In genomic region chrX:118211891-118212816, GRCh38 we compare ENCODE assay signal across 11 cellular contexts.
DNase-seq lines count a peak whose midpoint lies in the region; ATAC-seq and TF ChIP-seq lines count a peak whose summit lies in the region.
"Had no signal": no experiment of that assay in that cellular context is flagged by ENCODE, and none has a peak within 500 bp of the region (broad histone marks: within the 10 kb centered on the region; RNA-seq: fewer than 3 reads in every experiment).

No MANE protein-coding gene starts in this region.

- H3K4me3 ChIP-seq in SJCRH30 (peak overlapping the region; percentile 36), Caco-2 (ENCODE audit: low read depth, low read length) (no peak overlapping the region)
- H3K4me3 ChIP-seq: skin epidermis, stomach had no signal

- H3K27ac ChIP-seq in SJCRH30 = peak overlapping the region; percentile 57
- H3K27ac ChIP-seq: skin epidermis, stomach had no signal

- no peaks in the 10 kb centered on the region for H3K9me3 Mint-ChIP-seq in Caco-2 (ENCODE audit: unreplicated experiment)
- no peaks in the 10 kb centered on the region for H3K9me3 Mint-ChIP-seq in natural killer cell treated with Interleukin-12 subunit alpha and Interleukin-12 subunit beta and Interleukin-15 and Interleukin-18, amount 100 ng/mL, for 72 hours
- H3K9me3 Mint-ChIP-seq: activated CD4-positive, alpha-beta T cell treated with anti-CD3 and anti-CD28 coated beads, Interleukin-2, amount 10 ng/mL, durations not matched to agents 7 days and 5 days had no signal

- H3K4me1 ChIP-seq in SJCRH30 (peaks cover 30% of the 10 kb centered on the region), Caco-2 (no peaks in the 10 kb centered on the region)

- no peaks in the 10 kb centered on the region for H3K27me3 Mint-ChIP-seq in Caco-2 (ENCODE audit: insufficient read depth, unreplicated experiment)
- H3K27me3 Mint-ChIP-seq in natural killer cell treated with Interleukin-12 subunit alpha and Interleukin-12 subunit beta and Interleukin-15 and Interleukin-18, amount 100 ng/mL, for 72 hours = no peaks in the 10 kb centered on the region

- H3K27me3 ChIP-seq in SJCRH30 (no peaks in the 10 kb centered on the region), Caco-2 (replicated peaks; ENCODE audit: control insufficient read depth, insufficient read depth, low read length) (no peaks in the 10 kb centered on the region)
- H3K27me3 ChIP-seq: stomach had no signal

- no TSS peak for BruUV-seq in Caco-2 (replicated peaks; lab: Mats Ljungman, UMichigan)

- H3K9me3 ChIP-seq in SJCRH30 (replicated peaks) = no peaks in the 10 kb centered on the region
- H3K9me3 ChIP-seq in Caco-2 = no peaks in the 10 kb centered on the region
- H3K9me3 ChIP-seq: stomach had no signal

- DNase-seq in SJCRH30 (peak; percentile 68 to 85), DMS114 treated with DMSO at 0.1 percent for 48 hours (lab: John Stamatoyannopoulos, UW; ENCODE audit: unreplicated experiment) (no peak), Caco-2 (no peak), NCI-H1105 treated with DMSO at 0.1 percent for 48 hours (lab: John Stamatoyannopoulos, UW) (no peak)
- DNase-seq in natural killer cell treated with Interleukin-12 subunit alpha and Interleukin-12 subunit beta and Interleukin-15 and Interleukin-18, amount 100 ng/mL, for 72 hours (ENCODE audit: low spot score) = no peak
- DNase-seq: activated CD4-positive, alpha-beta T cell treated with anti-CD3 and anti-CD28 coated beads, Interleukin-2, amount 10 ng/mL, durations not matched to agents 7 days and 5 days; stomach had no signal

- H3K36me3 ChIP-seq in SJCRH30 = no peaks in the 10 kb centered on the region
- H3K36me3 ChIP-seq in Caco-2 (ENCODE audit: control insufficient read depth, insufficient read depth, low read length) = no peaks in the 10 kb centered on the region
- H3K36me3 ChIP-seq: stomach had no signal

- H3K4me3 Mint-ChIP-seq in Caco-2 (ENCODE audit: unreplicated experiment) = no peak overlapping the region
- no peak overlapping the region for H3K4me3 Mint-ChIP-seq in natural killer cell treated with Interleukin-12 subunit alpha and Interleukin-12 subunit beta and Interleukin-15 and Interleukin-18, amount 100 ng/mL, for 72 hours
- H3K4me3 Mint-ChIP-seq: activated CD4-positive, alpha-beta T cell treated with anti-CD3 and anti-CD28 coated beads, Interleukin-2, amount 10 ng/mL, durations not matched to agents 7 days and 5 days had no signal

- no peaks in the 10 kb centered on the region for H3K4me1 Mint-ChIP-seq in Caco-2 (ENCODE audit: low read depth, unreplicated experiment)
- H3K4me1 Mint-ChIP-seq in natural killer cell treated with Interleukin-12 subunit alpha and Interleukin-12 subunit beta and Interleukin-15 and Interleukin-18, amount 100 ng/mL, for 72 hours (ENCODE audit: low read depth in 2 of 2) = peaks cover 7% of the 10 kb centered on the region in 2 donors

- intact Hi-C loops in Caco-2 (cut with micrococcal nuclease; ENCODE audit: unreplicated experiment) = no loop called here

- TF ChIP-seq CTCF in Caco-2 (IDR thresholded peaks at IDR 0.05; ENCODE audit: insufficient read depth in 1 of 2, low read depth in 1 of 2, low read length in 1 of 2, severe bottlenecking in 1 of 2, unreplicated experiment in 1 of 2) = no peak

- H3K36me3 Mint-ChIP-seq in Caco-2 (ENCODE audit: insufficient read depth, unreplicated experiment) = no peaks in the 10 kb centered on the region
- no peaks in the 10 kb centered on the region for H3K36me3 Mint-ChIP-seq in natural killer cell treated with Interleukin-12 subunit alpha and Interleukin-12 subunit beta and Interleukin-15 and Interleukin-18, amount 100 ng/mL, for 72 hours

- peak; percentile 9 for ATAC-seq in GM18520 (IDR thresholded peaks at IDR 0.05; ENCODE audit: unreplicated experiment)
- ATAC-seq in GM21423 (IDR thresholded peaks at IDR 0.05; ENCODE audit: unreplicated experiment) = peak; percentile 42
- peak; percentile 33 for ATAC-seq in HG03139 (IDR thresholded peaks at IDR 0.05; ENCODE audit: unreplicated experiment)
- no peak for ATAC-seq in natural killer cell treated with Interleukin-12 subunit alpha and Interleukin-12 subunit beta and Interleukin-15 and Interleukin-18, amount 100 ng/mL, for 72 hours

- CTCF ChIA-PET in Caco-2 (lab: Charles Lee) = no interaction called here

- POLR2A ChIA-PET in Caco-2 (lab: Charles Lee) = no interaction called here

- no peak overlapping the region for H3K27ac Mint-ChIP-seq in Caco-2 (ENCODE audit: unreplicated experiment)
- no peak overlapping the region for H3K27ac Mint-ChIP-seq in natural killer cell treated with Interleukin-12 subunit alpha and Interleukin-12 subunit beta and Interleukin-15 and Interleukin-18, amount 100 ng/mL, for 72 hours
- H3K27ac Mint-ChIP-seq: activated CD4-positive, alpha-beta T cell treated with anti-CD3 and anti-CD28 coated beads, Interleukin-2, amount 10 ng/mL, durations not matched to agents 7 days and 5 days had no signal

Comparison
In these comparisons a context has a peak if more than half of its experiments do, and no peak if none do; other contexts are left out.
1. ATAC-seq: peak in GM18520 (single experiment), GM21423 (single experiment) and HG03139 (single experiment); none in natural killer cell treated with Interleukin-12 subunit alpha and Interleukin-12 subunit beta and Interleukin-15 and Interleukin-18, amount 100 ng/mL, for 72 hours (0 of 2).
2. DNase-seq: peak in SJCRH30 (2 of 2); none in DMS114 treated with DMSO at 0.1 percent for 48 hours (single experiment), Caco-2 (0 of 2), natural killer cell treated with Interleukin-12 subunit alpha and Interleukin-12 subunit beta and Interleukin-15 and Interleukin-18, amount 100 ng/mL, for 72 hours (single experiment) and NCI-H1105 treated with DMSO at 0.1 percent for 48 hours (single experiment).